ENCODE assay signal across 19 cellular contexts in the genomic region with DNA sequence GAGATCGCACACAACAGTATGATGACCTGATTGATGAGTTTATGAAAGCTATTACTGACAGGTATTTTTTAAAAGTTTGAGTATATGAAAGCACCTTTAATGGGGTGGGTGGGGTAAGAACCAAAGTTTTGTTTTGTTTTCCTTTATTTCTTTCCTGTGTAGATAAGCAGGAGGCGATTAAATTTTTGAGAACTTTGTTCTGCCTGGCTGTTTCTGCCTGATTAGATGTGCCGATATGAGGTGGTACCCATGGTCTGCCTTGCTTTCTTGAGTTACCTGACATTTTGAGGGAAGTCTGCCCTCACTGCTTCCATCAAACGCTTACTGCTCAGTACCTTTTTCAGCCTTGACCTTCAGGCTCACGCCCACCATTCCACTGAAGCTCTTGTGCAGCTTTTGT. TPM values are rescaled to one million over a fixed set of nuclear protein-coding genes. Genes with fewer than 3 reads are reported as not detected.
A peak's percentile ranks its signal among the peaks of the same experiment; 100 is the strongest.
DNase-seq lines count a peak whose midpoint lies in the region; ATAC-seq, FAIRE-seq and TF ChIP-seq lines count a peak whose summit lies in the region.
"Had no signal": no experiment of that assay in that cellular context is flagged by ENCODE, and none has a peak within 500 bp of the region (broad histone marks: within the 10 kb centered on the region; RNA-seq: fewer than 3 reads in every experiment).

No MANE protein-coding gene starts in this region.

- H3K9ac ChIP-seq in K562 (ENCODE audit: insufficient read depth in 1 of 2, low read depth in 2 of 2, low read length in 2 of 2) (no peak overlapping the region), smooth muscle cell (ENCODE audit: low read depth) (no peak overlapping the region)
- H3K9ac ChIP-seq: BLaER1, GM23248 had no signal

- peak; percentile 47 for TF ChIP-seq EP300 in K562 (IDR thresholded peaks at IDR 0.05; ENCODE audit: low read length)

- CTCF ChIA-PET in activated CD8-positive, alpha-beta T cell treated with anti-CD3 and anti-CD28 coated beads for 36 hours (lab: Charles Lee): interaction anchor here (0.9 kb wide), 1 partner anchor 133 kb away, joined by 3 read pairs; no protein-coding TSS in a partner anchor
- CTCF ChIA-PET in activated CD8-positive, alpha-beta T cell treated with anti-CD3 and anti-CD28 coated beads, Interleukin-2, amount 10 ng/mL, durations not matched to agents 7 days and 5 days (lab: Charles Lee): interaction anchor here (0.6 kb wide), 1 partner anchor 1687 kb away, joined by 3 read pairs; no protein-coding TSS in a partner anchor
- CTCF ChIA-PET in CD8-positive, alpha-beta T cell (lab: Charles Lee): interaction anchor here (1.3 kb wide), 1 partner anchor 99 kb away, joined by 4 read pairs; no protein-coding TSS in a partner anchor
- CTCF ChIA-PET in K562 (lab: Yijun Ruan, JAX; ENCODE audit: low intra/inter-chr PET ratio): no interaction called here

- intact Hi-C loops in activated CD8-positive, alpha-beta T cell treated with anti-CD3 and anti-CD28 coated beads for 36 hours (cut with micrococcal nuclease): no loop called here
- intact Hi-C loops in CD8-positive, alpha-beta T cell (cut with DNase I, micrococcal nuclease): loop anchor here in 1 of 2 experiments (5.0 kb wide), 1 partner anchor 96 kb away; the partner anchor contains the start of gene MRO
- intact Hi-C loops in K562 (cut with micrococcal nuclease) (no loop called here), natural killer cell (cut with micrococcal nuclease) (no loop called here)

- H3K4me1 ChIP-seq in CD8-positive, alpha-beta T cell (ENCODE audit: insufficient read depth, low read length): no peaks in the 10 kb centered on the region
- peaks cover 0 to 3% of the 10 kb centered on the region in 2 experiments; a peak in 2 of 5 replicates for H3K4me1 ChIP-seq in K562 (replicated peaks in 1 of 2; ENCODE audit: control insufficient read depth in 2 of 2, insufficient read depth in 2 of 2, low read length in 2 of 2)
- no peaks in the 10 kb centered on the region for H3K4me1 ChIP-seq in smooth muscle cell (ENCODE audit: low read depth)
- H3K4me1 ChIP-seq: BLaER1 had no signal

- H3F3A ChIP-seq in smooth muscle cell (ENCODE audit: low read depth): no peaks in the 10 kb centered on the region

- H3K27me3 Mint-ChIP-seq in activated CD8-positive, alpha-beta T cell treated with anti-CD3 and anti-CD28 coated beads for 36 hours: no peaks in the 10 kb centered on the region
- H3K27me3 Mint-ChIP-seq in activated CD8-positive, alpha-beta T cell treated with anti-CD3 and anti-CD28 coated beads, Interleukin-2, amount 10 ng/mL, durations not matched to agents 7 days and 5 days (ENCODE audit: low read depth): no peaks in the 10 kb centered on the region
- no peaks in the 10 kb centered on the region for H3K27me3 Mint-ChIP-seq in CD8-positive, alpha-beta T cell (ENCODE audit: low read depth)
- no peaks in the 10 kb centered on the region for H3K27me3 Mint-ChIP-seq in natural killer cell (ENCODE audit: low read depth in 2 of 2)
- H3K27me3 Mint-ChIP-seq: CD8-positive, alpha-beta memory T cell had no signal

- no peaks in the 10 kb centered on the region for H3K9me3 Mint-ChIP-seq in activated CD8-positive, alpha-beta T cell treated with anti-CD3 and anti-CD28 coated beads for 36 hours
- H3K9me3 Mint-ChIP-seq in activated CD8-positive, alpha-beta T cell treated with anti-CD3 and anti-CD28 coated beads, Interleukin-2, amount 10 ng/mL, durations not matched to agents 7 days and 5 days (ENCODE audit: insufficient read depth): no peaks in the 10 kb centered on the region
- H3K9me3 Mint-ChIP-seq in CD8-positive, alpha-beta T cell: no peaks in the 10 kb centered on the region
- H3K9me3 Mint-ChIP-seq in natural killer cell: no peaks in the 10 kb centered on the region
- H3K9me3 Mint-ChIP-seq: CD8-positive, alpha-beta memory T cell had no signal

- H3K27ac Mint-ChIP-seq in activated CD8-positive, alpha-beta T cell treated with anti-CD3 and anti-CD28 coated beads for 36 hours: peak overlapping the region; percentile 43
- no peak overlapping the region for H3K27ac Mint-ChIP-seq in activated CD8-positive, alpha-beta T cell treated with anti-CD3 and anti-CD28 coated beads, Interleukin-2, amount 10 ng/mL, durations not matched to agents 7 days and 5 days
- H3K27ac Mint-ChIP-seq in CD8-positive, alpha-beta T cell: peak overlapping the region; percentile 14
- no peak overlapping the region for H3K27ac Mint-ChIP-seq in natural killer cell

- no peak overlapping the region for H3K4me3 Mint-ChIP-seq in activated CD8-positive, alpha-beta T cell treated with anti-CD3 and anti-CD28 coated beads for 36 hours
- no peak overlapping the region for H3K4me3 Mint-ChIP-seq in activated CD8-positive, alpha-beta T cell treated with anti-CD3 and anti-CD28 coated beads, Interleukin-2, amount 10 ng/mL, durations not matched to agents 7 days and 5 days
- H3K4me3 Mint-ChIP-seq in CD8-positive, alpha-beta T cell: no peak overlapping the region
- H3K4me3 Mint-ChIP-seq in natural killer cell: no peak overlapping the region
- H3K4me3 Mint-ChIP-seq: CD14-positive monocyte; CD8-positive, alpha-beta memory T cell had no signal

- no peak overlapping the region for H3K4me2 ChIP-seq in K562 (ENCODE audit: insufficient read depth, low read length)
- H3K4me2 ChIP-seq in smooth muscle cell: no peak overlapping the region
- H3K4me2 ChIP-seq: BLaER1 had no signal

- no peaks in the 10 kb centered on the region for H3K27me3 ChIP-seq in CD8-positive, alpha-beta T cell (ENCODE audit: insufficient read depth, low read length)
- H3K27me3 ChIP-seq in K562 (ENCODE audit: control insufficient read depth in 2 of 2, insufficient read depth in 2 of 2, low read length in 2 of 2) (no peaks in the 10 kb centered on the region), smooth muscle cell (ENCODE audit: low read depth) (no peaks in the 10 kb centered on the region)
- H3K27me3 ChIP-seq: BLaER1 had no signal

- in situ Hi-C loops in K562 (cut with MboI): no loop called here

- no peak overlapping the region for H3K27ac ChIP-seq in CD8-positive, alpha-beta T cell (ENCODE audit: low read depth, low read length)
- no peak overlapping the region for H3K27ac ChIP-seq in K562 (ENCODE audit: extremely low read depth, low read depth, low read length)
- no peak overlapping the region for H3K27ac ChIP-seq in smooth muscle cell (ENCODE audit: low read depth)
- H3K27ac ChIP-seq: BLaER1, GM23248 had no signal

- TF ChIP-seq CTCF in activated CD8-positive, alpha-beta T cell treated with anti-CD3 and anti-CD28 coated beads for 36 hours (IDR thresholded peaks at IDR 0.05): no peak
- no peak for TF ChIP-seq CTCF in CD8-positive, alpha-beta T cell (IDR thresholded peaks at IDR 0.05)
- no peak for TF ChIP-seq CTCF in K562 (IDR thresholded peaks at IDR 0.05 in 2 of 3, conservative IDR thresholded peaks at IDR 0.05 in 1 of 3; ENCODE audit: insufficient read depth in 2 of 3, low read depth in 1 of 3, low read length in 3 of 3)
- no peak for TF ChIP-seq CTCF in natural killer cell (IDR thresholded peaks at IDR 0.05)
- TF ChIP-seq CTCF in smooth muscle cell (IDR thresholded peaks at IDR 0.05; ENCODE audit: borderline replicate concordance, insufficient read depth, poor library complexity, severe bottlenecking): no peak

- H4K20me1 ChIP-seq in K562 (replicated peaks; ENCODE audit: control insufficient read depth, insufficient read depth, low read length) (no peaks in the 10 kb centered on the region), smooth muscle cell (ENCODE audit: low read depth) (no peaks in the 10 kb centered on the region)
- H4K20me1 ChIP-seq: BLaER1 had no signal

- peaks cover 16% of the 10 kb centered on the region for H3K4me1 Mint-ChIP-seq in activated CD8-positive, alpha-beta T cell treated with anti-CD3 and anti-CD28 coated beads for 36 hours (ENCODE audit: low read depth)
- peaks cover 7% of the 10 kb centered on the region for H3K4me1 Mint-ChIP-seq in activated CD8-positive, alpha-beta T cell treated with anti-CD3 and anti-CD28 coated beads, Interleukin-2, amount 10 ng/mL, durations not matched to agents 7 days and 5 days (ENCODE audit: low read depth)
- peaks cover 5% of the 10 kb centered on the region for H3K4me1 Mint-ChIP-seq in CD8-positive, alpha-beta T cell (ENCODE audit: low read depth)
- H3K4me1 Mint-ChIP-seq in natural killer cell: peaks cover 5 to 13% of the 10 kb centered on the region in 2 donors
- H3K4me1 Mint-ChIP-seq: CD14-positive monocyte had no signal

- no peak overlapping the region for H2AFZ ChIP-seq in K562 (ENCODE audit: low read depth, low read length)
- no peak overlapping the region for H2AFZ ChIP-seq in smooth muscle cell (ENCODE audit: low read depth)
- H2AFZ ChIP-seq: GM23248 had no signal

- no peak overlapping the region for H3K4me3 ChIP-seq in CD8-positive, alpha-beta T cell (ENCODE audit: low read depth, low read length)
- H3K4me3 ChIP-seq in K562 (no peak overlapping the region), smooth muscle cell (no peak overlapping the region)
- H3K4me3 ChIP-seq: BLaER1, GM23248 had no signal

- WGBS in K562 (ENCODE audit: insufficient coverage, low coverage, missing lambda C conversion rate): 56% methylated on average over 5 of the region's 5 CpGs
- WGBS in smooth muscle cell (ENCODE audit: low lambda C conversion rate): 97% methylated on average over 5 of the region's 5 CpGs

- TF ChIP-seq POLR2A in K562 (conservative IDR thresholded peaks at IDR 0.05): no peak

- BruUV-seq in K562 (replicated peaks; lab: Mats Ljungman, UMichigan): no TSS peak

- peaks cover 58% of the 10 kb centered on the region for H3K36me3 Mint-ChIP-seq in activated CD8-positive, alpha-beta T cell treated with anti-CD3 and anti-CD28 coated beads for 36 hours (ENCODE audit: low read depth)
- peaks cover 65% of the 10 kb centered on the region for H3K36me3 Mint-ChIP-seq in activated CD8-positive, alpha-beta T cell treated with anti-CD3 and anti-CD28 coated beads, Interleukin-2, amount 10 ng/mL, durations not matched to agents 7 days and 5 days (ENCODE audit: low read depth)
- peaks cover 79% of the 10 kb centered on the region for H3K36me3 Mint-ChIP-seq in CD8-positive, alpha-beta T cell
- H3K36me3 Mint-ChIP-seq in natural killer cell: peaks cover 10% of the 10 kb centered on the region

- H3K9me1 ChIP-seq in K562 (ENCODE audit: control insufficient read depth, insufficient read depth, low read length): no peaks in the 10 kb centered on the region

- peaks cover 32% of the 10 kb centered on the region for H3K36me3 ChIP-seq in CD8-positive, alpha-beta T cell (ENCODE audit: insufficient read depth, low read length)
- H3K36me3 ChIP-seq in K562 (ENCODE audit: control insufficient read depth, insufficient read depth, low read length): peaks cover 42% of the 10 kb centered on the region; the same call in 2 of the 3 replicates
- H3K36me3 ChIP-seq in smooth muscle cell (ENCODE audit: low read depth): peaks cover 2% of the 10 kb centered on the region

- no peaks in the 10 kb centered on the region for H3K79me2 ChIP-seq in K562 (ENCODE audit: control insufficient read depth, insufficient read depth, low read length)
- H3K79me2 ChIP-seq in smooth muscle cell (ENCODE audit: low read depth): no peaks in the 10 kb centered on the region

- no peak for FAIRE-seq in K562 (lab: Jason Lieb, UNC)
- FAIRE-seq: G401.6, GM12891, GM19239 had no signal

- TF ChIP-seq RAD21 in K562 (CRISPR knock-in tag; conservative IDR thresholded peaks at IDR 0.05 in 1 of 2, IDR thresholded peaks at IDR 0.05 in 1 of 2): no peak

- ATAC-seq in activated CD8-positive, alpha-beta T cell treated with anti-CD3 and anti-CD28 coated beads for 36 hours: no peak
- no peak for ATAC-seq in activated CD8-positive, alpha-beta T cell treated with anti-CD3 and anti-CD28 coated beads, Interleukin-2, amount 10 ng/mL, durations not matched to agents 7 days and 5 days
- no peak for ATAC-seq in CD8-positive, alpha-beta T cell
- ATAC-seq in K562 (no peak), natural killer cell (no peak)

- no peaks in the 10 kb centered on the region for H3K9me3 ChIP-seq in CD8-positive, alpha-beta T cell (ENCODE audit: low read length)
- no peaks in the 10 kb centered on the region for H3K9me3 ChIP-seq in K562 (replicated peaks; ENCODE audit: control insufficient read depth, insufficient read depth, low read depth, low read length)
- no peaks in the 10 kb centered on the region for H3K9me3 ChIP-seq in smooth muscle cell (replicated peaks; ENCODE audit: low read depth)
- H3K9me3 ChIP-seq: BLaER1 had no signal

- POLR2A ChIA-PET in activated CD8-positive, alpha-beta T cell treated with anti-CD3 and anti-CD28 coated beads for 36 hours (lab: Charles Lee): no interaction called here
- POLR2A ChIA-PET in activated CD8-positive, alpha-beta T cell treated with anti-CD3 and anti-CD28 coated beads, Interleukin-2, amount 10 ng/mL, durations not matched to agents 7 days and 5 days (lab: Charles Lee): no interaction called here
- POLR2A ChIA-PET in CD8-positive, alpha-beta T cell (lab: Charles Lee): no interaction called here
- POLR2A ChIA-PET in K562 (lab: Yijun Ruan, JAX): no interaction called here

- DNase-seq in activated CD8-positive, alpha-beta T cell treated with anti-CD3 and anti-CD28 coated beads for 36 hours: no peak
- DNase-seq in activated CD8-positive, alpha-beta T cell treated with anti-CD3 and anti-CD28 coated beads, Interleukin-2, amount 10 ng/mL, durations not matched to agents 7 days and 5 days: no peak
- DNase-seq in CD8-positive, alpha-beta T cell: no peak
- DNase-seq in K562 (ENCODE audit: extremely low read depth in 1 of 4, low spot score in 3 of 4): peak in 1 of 4 experiments; percentile 3
- DNase-seq in natural killer cell: no peak
- DNase-seq in activated naive CD4-positive, alpha-beta T cell treated with anti-CD3 and anti-CD28 coated beads, Interleukin-2, amount 50 U/mL, for 16 hours: no peak
- no peak for DNase-seq in smooth muscle cell (lab: John Stamatoyannopoulos, UW; ENCODE audit: unreplicated experiment)
- DNase-seq: 8988T; CD8-positive, alpha-beta memory T cell; COR-L47; DMS 273 treated with DMSO at 0.1 percent for 48 hours; DMS53; GM23248; HCEC 1CT had no signal

RNA-seq across cellular contexts. Expression of gene ME2, which starts 39.2 kb away (rescaled TPM):
- total RNA-seq in activated CD8-positive, alpha-beta T cell treated with anti-CD3 and anti-CD28 coated beads for 36 hours: 100 to 1,000 TPM; 138 to 141 TPM
- total RNA-seq in activated CD8-positive, alpha-beta T cell treated with anti-CD3 and anti-CD28 coated beads, Interleukin-2, amount 10 ng/mL, durations not matched to agents 7 days and 5 days: 10 to 100 TPM; 91.2 to 92.5 TPM
- total RNA-seq in CD8-positive, alpha-beta T cell: 10 to 100 TPM; 14.4 to 17.3 TPM
- total RNA-seq in K562 (2011; cell fraction: chromatin; rRNA removed; ENCODE audit: low replicate concordance): 10.7 and 35.3 TPM in 2 replicates
- 5.8 and 6.7 TPM in 2 replicates for total RNA-seq in K562 (2011; cell fraction: nucleolus; rRNA removed)
- total RNA-seq in K562 (2011; cell fraction: nucleoplasm; rRNA removed): 14.2 and 21.4 TPM in 2 replicates
- total RNA-seq in K562 (2014; rRNA removed) (42.1 and 46.1 TPM in 2 replicates), K562 (2014; rRNA removed; fragmentation: Illumina TruSeq; extraction: Trizol) (36.2 and 40.9 TPM in 2 replicates), K562 (2015; rRNA removed; fragmentation: Illumina TruSeq; extraction: Trizol) (26.2 and 31.3 TPM in 2 replicates), K562 (2021) (29.5 and 30.3 TPM in 2 replicates), natural killer cell (10 to 100 TPM; 42.4 to 61.3 (median 43.5) TPM), smooth muscle cell (42.2 and 47.9 TPM in 2 replicates)
- polyA plus RNA-seq in K562 (2011; rRNA removed) (42.3 and 54.4 TPM in 2 replicates), K562 (2014; fragmentation: Illumina TruSeq; extraction: Trizol) (44.3 and 54.0 TPM in 2 replicates), K562 (2014; fragmentation: Nextera tagmentation; extraction: Ambion mirVana) (10 to 100 TPM; 12.3 to 13.0 TPM), K562 (2014; rRNA removed) (39.5 and 40.7 TPM in 2 replicates), smooth muscle cell (20.2 and 24.4 TPM in 2 replicates)
- 18.1 and 31.4 TPM in 2 replicates for polyA plus RNA-seq in K562 (2011; cell fraction: cytosol; rRNA removed)
- 14.6 and 24.3 TPM in 2 replicates for polyA plus RNA-seq in K562 (2011; cell fraction: nucleus; rRNA removed)
- 23.8 and 27.6 TPM in 2 replicates for polyA plus RNA-seq in K562 (2012)
- 53.5 and 57.6 TPM in 2 replicates for polyA minus RNA-seq in K562 (2011; rRNA and poly(A)+ RNA removed)
- 18.4 and 24.2 TPM in 2 replicates for polyA minus RNA-seq in K562 (2011; cell fraction: cytosol; rRNA and poly(A)+ RNA removed)
- polyA minus RNA-seq in K562 (2011; cell fraction: nucleus; rRNA and poly(A)+ RNA removed): 6.7 and 11.4 TPM in 2 replicates

RNA-seq across cellular contexts. Expression of gene ELAC1, which starts 49.7 kb away (rescaled TPM):
- 1 to 10 TPM; 5.1 to 5.4 TPM for total RNA-seq in activated CD8-positive, alpha-beta T cell treated with anti-CD3 and anti-CD28 coated beads for 36 hours
- 1 to 10 TPM; 8.7 to 9.4 TPM for total RNA-seq in activated CD8-positive, alpha-beta T cell treated with anti-CD3 and anti-CD28 coated beads, Interleukin-2, amount 10 ng/mL, durations not matched to agents 7 days and 5 days
- 1 to 10 TPM; 3.5 to 4.0 TPM for total RNA-seq in CD8-positive, alpha-beta T cell
- 7.9 and 9.7 TPM in 2 replicates for total RNA-seq in K562 (2011; cell fraction: chromatin; rRNA removed; ENCODE audit: low replicate concordance)
- 6.7 and 7.7 TPM in 2 replicates for total RNA-seq in K562 (2011; cell fraction: nucleolus; rRNA removed)
- 14.0 and 20.2 TPM in 2 replicates for total RNA-seq in K562 (2011; cell fraction: nucleoplasm; rRNA removed)
- total RNA-seq in K562 (2014; rRNA removed) (3.3 and 5.3 TPM in 2 replicates), K562 (2014; rRNA removed; fragmentation: Illumina TruSeq; extraction: Trizol) (4.5 and 6.1 TPM in 2 replicates), K562 (2015; rRNA removed; fragmentation: Illumina TruSeq; extraction: Trizol) (4.9 and 5.4 TPM in 2 replicates), K562 (2021) (4.0 and 5.1 TPM in 2 replicates), natural killer cell (10 to 100 TPM in 1 of 3 donors, 1 to 10 TPM in 2; 7.9 to 10.0 (median 8.9) TPM), smooth muscle cell (7.8 and 16.0 TPM in 2 replicates)
- polyA plus RNA-seq in K562 (2011; rRNA removed) (4.3 and 5.0 TPM in 2 replicates), K562 (2014; fragmentation: Illumina TruSeq; extraction: Trizol) (6.5 and 7.5 TPM in 2 replicates), K562 (2014; fragmentation: Nextera tagmentation; extraction: Ambion mirVana) (1 to 10 TPM; 3.7 to 4.6 TPM), K562 (2014; rRNA removed) (5.2 and 7.7 TPM in 2 replicates), smooth muscle cell (7.6 and 8.2 TPM in 2 replicates)
- polyA plus RNA-seq in K562 (2011; cell fraction: cytosol; rRNA removed): 2.4 and 3.0 TPM in 2 replicates
- polyA plus RNA-seq in K562 (2011; cell fraction: nucleus; rRNA removed): 3.4 and 5.1 TPM in 2 replicates
- polyA plus RNA-seq in K562 (2012): 4.7 and 4.8 TPM in 2 replicates
- polyA minus RNA-seq in K562 (2011; rRNA and poly(A)+ RNA removed): 8.4 and 10.2 TPM in 2 replicates
- polyA minus RNA-seq in K562 (2011; cell fraction: cytosol; rRNA and poly(A)+ RNA removed): 1.6 and 1.8 TPM in 2 replicates
- 9.8 and 15.1 TPM in 2 replicates for polyA minus RNA-seq in K562 (2011; cell fraction: nucleus; rRNA and poly(A)+ RNA removed)

Comparison
In these comparisons a context has a peak if more than half of its experiments do, and no peak if none do; other contexts are left out.
1. H3K27ac Mint-ChIP-seq: peak in activated CD8-positive, alpha-beta T cell treated with anti-CD3 and anti-CD28 coated beads for 36 hours (single experiment) and CD8-positive, alpha-beta T cell (single experiment); none in activated CD8-positive, alpha-beta T cell treated with anti-CD3 and anti-CD28 coated beads, Interleukin-2, amount 10 ng/mL, durations not matched to agents 7 days and 5 days (single experiment) and natural killer cell (0 of 2).